Comparison of ENCODE assay signal across 10 cellular contexts in the genomic region with DNA sequence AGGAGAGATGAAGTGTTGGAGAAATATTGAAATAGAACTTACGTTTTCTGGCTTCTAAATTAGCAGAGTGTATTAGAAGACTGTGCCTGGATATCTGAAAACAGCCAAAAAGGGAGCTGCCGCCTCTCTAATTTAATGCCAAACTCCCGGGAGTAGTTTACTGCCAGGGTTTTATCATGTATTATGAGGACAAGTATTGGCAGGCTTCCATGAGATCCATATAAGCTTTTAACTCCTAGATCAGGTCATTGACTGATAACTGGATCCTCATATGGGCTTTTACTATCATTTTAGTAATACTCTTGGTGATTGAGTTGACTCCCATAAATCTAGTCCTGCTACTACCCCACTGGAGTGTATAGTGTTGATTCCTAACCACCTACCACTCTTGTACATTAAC.
"Had no signal": no experiment of that assay in that cellular context is flagged by ENCODE, and none has a peak within 500 bp of the region (broad histone marks: within the 10 kb centered on the region; RNA-seq: fewer than 3 reads in every experiment).

No MANE protein-coding gene starts in this region.

- DNase-seq: activated CD4-positive, alpha-beta T cell treated with anti-CD3 and anti-CD28 coated beads, Interleukin-2, amount 50 U/mL, for 4 hours; cerebellar nuclear complex; cortex of kidney; lower lobe of right lung; natural killer cell; ovary; sigmoid colon; stimulated activated CD4-positive, alpha-beta T cell treated with anti-CD3 and anti-CD28 coated beads, Interleukin-4, amount 100 ng/mL, for 24 hours; testis had no signal

- ATAC-seq: lower lobe of right lung; natural killer cell; stimulated activated memory B cell treated with anti-CD40 and anti-IgM and Interleukin-4, amounts not matched to agents 10 μg/mL and 1 μg/mL and 100 μg/mL, for 72 hours had no signal
